In the genomic region with DNA sequence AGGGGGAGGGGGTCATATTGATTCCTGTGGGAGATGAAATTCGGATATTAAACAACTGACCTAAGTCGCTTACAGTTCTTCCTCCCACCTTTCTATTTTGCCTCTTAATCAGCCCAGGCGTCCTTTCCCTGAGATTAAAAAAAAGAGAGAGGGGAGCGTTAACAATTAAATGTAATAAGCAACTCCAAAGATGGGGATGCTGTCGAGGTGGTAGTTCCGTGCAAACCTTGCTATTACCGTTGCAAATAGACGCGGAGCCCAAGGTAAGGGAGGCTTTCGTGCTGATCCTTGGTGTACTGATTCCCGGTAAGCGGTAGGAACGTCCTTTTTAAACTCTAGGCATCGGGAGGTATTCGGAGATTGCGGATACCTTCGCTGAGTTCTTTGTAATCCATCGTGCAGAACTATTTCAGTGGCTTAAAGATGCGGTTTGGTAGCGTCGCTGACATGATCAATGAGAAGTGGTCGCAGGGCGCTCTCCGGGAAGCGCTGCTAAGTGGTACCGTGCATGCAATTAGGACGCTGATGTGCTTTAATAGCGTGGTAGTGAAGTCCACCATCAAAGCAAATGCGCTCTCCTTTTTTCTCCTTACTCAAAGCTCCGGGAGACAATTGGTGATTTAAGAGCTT, we compare ENCODE assay signal across 13 cellular contexts. TPM values are rescaled to one million over a fixed set of nuclear protein-coding genes. Genes with fewer than 3 reads are reported as not detected.
DNase-seq lines count a peak whose midpoint lies in the region; ATAC-seq and TF ChIP-seq lines count a peak whose summit lies in the region.
"Had no signal": no experiment of that assay in that cellular context is flagged by ENCODE, and none has a peak within 500 bp of the region (broad histone marks: within the 10 kb centered on the region; RNA-seq: fewer than 3 reads in every experiment).

No MANE protein-coding gene starts in this region.

- peak; percentile 5 for DNase-seq in SK-N-SH
- peak; percentile 40 for DNase-seq in NCI-H526 treated with DMSO at 0.1 percent for 48 hours (lab: John Stamatoyannopoulos, UW)
- DNase-seq in epithelial cell of proximal tubule (ENCODE audit: low read depth) = no peak
- no peak for DNase-seq in retinal pigment epithelial cell (ENCODE audit: low read depth)
- DNase-seq in GOT3 (lab: John Stamatoyannopoulos, UW) = no peak
- DNase-seq: activated CD8-positive, alpha-beta memory T cell treated with anti-CD3 and anti-CD28 coated beads, Interleukin-2, amount 50 U/mL, for 48 hours; effector CD8-positive, alpha-beta T cell; NCI-H146; sigmoid colon had no signal

- 15% methylated on average over 29 of the region's 30 CpGs for WGBS in SK-N-SH (ENCODE audit: low lambda C conversion rate)

- no peaks in the 10 kb centered on the region for H4K20me1 ChIP-seq in SK-N-SH (ENCODE audit: insufficient read depth)

- TF ChIP-seq CTCF in SK-N-SH (IDR thresholded peaks at IDR 0.05) (no peak), epithelial cell of proximal tubule (conservative IDR thresholded peaks at IDR 0.05; ENCODE audit: low read depth, low read length) (no peak), retinal pigment epithelial cell (conservative IDR thresholded peaks at IDR 0.05; ENCODE audit: low read depth, low read length) (no peak)

- no peak for TF ChIP-seq EP300 in SK-N-SH (IDR thresholded peaks at IDR 0.05; ENCODE audit: borderline replicate concordance in 1 of 2, low read depth in 1 of 2, low read length in 1 of 2)

- no peaks in the 10 kb centered on the region for H3K79me2 ChIP-seq in SK-N-SH (ENCODE audit: insufficient read depth)

- H3K36me3 ChIP-seq in SK-N-SH (replicated peaks in 1 of 2; ENCODE audit: control insufficient read depth in 1 of 2, insufficient read depth in 2 of 2, low read length in 1 of 2) = no peaks in the 10 kb centered on the region
- H3K36me3 ChIP-seq: sigmoid colon had no signal

- no peak for TF ChIP-seq RAD21 in SK-N-SH (IDR thresholded peaks at IDR 0.05; ENCODE audit: low read length)

- no peak overlapping the region for H2AFZ ChIP-seq in SK-N-SH (ENCODE audit: low read depth)

- H3K9me2 ChIP-seq in SK-N-SH = no peaks in the 10 kb centered on the region

- peaks cover 0 to 23% of the 10 kb centered on the region in 2 experiments; a peak in 1 of 4 replicates for H3K4me1 ChIP-seq in SK-N-SH (ENCODE audit: control insufficient read depth in 1 of 2, insufficient read depth in 2 of 2, low read depth in 1 of 2, low read length in 1 of 2)

- H3K27ac ChIP-seq in SK-N-SH (ENCODE audit: low read depth in 2 of 2, low read length in 1 of 2) = no peak overlapping the region
- H3K27ac ChIP-seq: sigmoid colon had no signal

- no peak overlapping the region for H3K4me3 ChIP-seq in SK-N-SH (ENCODE audit: low read depth in 2 of 2, low read length in 1 of 2)
- peak overlapping the region; percentile 62 for H3K4me3 ChIP-seq in epithelial cell of proximal tubule (ENCODE audit: low read depth, low read length)
- peak overlapping the region; percentile 73 for H3K4me3 ChIP-seq in retinal pigment epithelial cell (ENCODE audit: low read length)

- ATAC-seq in SK-N-SH treated with all-trans-retinoic acid at 6 μM for 48 hours (no peak), HG03045 (IDR thresholded peaks at IDR 0.05; ENCODE audit: unreplicated experiment) (no peak), GM21360 (IDR thresholded peaks at IDR 0.05; ENCODE audit: unreplicated experiment) (no peak)
- ATAC-seq: stimulated activated memory B cell treated with anti-CD40 and anti-IgM and Interleukin-4, amounts not matched to agents 10 μg/mL and 1 μg/mL and 100 μg/mL, for 72 hours had no signal

- no peak overlapping the region for H3K9ac ChIP-seq in SK-N-SH

- H3K27me3 ChIP-seq in SK-N-SH (ENCODE audit: insufficient read depth) = peaks cover 60% of the 10 kb centered on the region

- H3K4me2 ChIP-seq in SK-N-SH = no peak overlapping the region

- no peaks in the 10 kb centered on the region for H3K9me3 ChIP-seq in SK-N-SH
- H3K9me3 ChIP-seq: sigmoid colon had no signal

- POLR2A ChIA-PET in SK-N-SH (lab: Yijun Ruan, JAX) = no interaction called here

- H3F3A ChIP-seq in SK-N-SH (replicated peaks; ENCODE audit: insufficient read depth) = no peaks in the 10 kb centered on the region

- CTCF ChIA-PET in SK-N-SH (lab: Yijun Ruan, JAX) = no interaction called here

TF ChIP-seq in SK-N-SH, 30 proteins besides CTCF, POLR2A, EP300 and RAD21:
- no peak for TF ChIP-seq RXRA (IDR thresholded peaks at IDR 0.05; ENCODE audit: borderline replicate concordance, low read depth)
- TF ChIP-seq FOSL2 (IDR thresholded peaks at IDR 0.05; ENCODE audit: borderline replicate concordance, low read depth) = no peak
- TF ChIP-seq SIN3A (IDR thresholded peaks at IDR 0.05; ENCODE audit: borderline replicate concordance, low read depth, low read length) = no peak
- TF ChIP-seq GATA2 (CRISPR knock-in tag; IDR thresholded peaks at IDR 0.05) = no peak
- no peak for TF ChIP-seq TCF12 (IDR thresholded peaks at IDR 0.05)
- TF ChIP-seq EZH2phosphoT487 (IDR thresholded peaks at IDR 0.05; ENCODE audit: borderline replicate concordance, low read depth) = no peak
- no peak for TF ChIP-seq NRF1 (IDR thresholded peaks at IDR 0.05; ENCODE audit: low read depth, low read length)
- TF ChIP-seq, protein P1, sequence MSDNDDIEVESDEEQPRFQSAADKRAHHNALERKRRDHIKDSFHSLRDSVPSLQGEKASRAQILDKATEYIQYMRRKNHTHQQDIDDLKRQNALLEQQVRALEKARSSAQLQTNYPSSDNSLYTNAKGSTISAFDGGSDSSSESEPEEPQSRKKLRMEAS (IDR thresholded peaks at IDR 0.05; ENCODE audit: low read depth) = no peak
- TF ChIP-seq JUND (IDR thresholded peaks at IDR 0.05) = no peak
- TF ChIP-seq, protein P2, sequence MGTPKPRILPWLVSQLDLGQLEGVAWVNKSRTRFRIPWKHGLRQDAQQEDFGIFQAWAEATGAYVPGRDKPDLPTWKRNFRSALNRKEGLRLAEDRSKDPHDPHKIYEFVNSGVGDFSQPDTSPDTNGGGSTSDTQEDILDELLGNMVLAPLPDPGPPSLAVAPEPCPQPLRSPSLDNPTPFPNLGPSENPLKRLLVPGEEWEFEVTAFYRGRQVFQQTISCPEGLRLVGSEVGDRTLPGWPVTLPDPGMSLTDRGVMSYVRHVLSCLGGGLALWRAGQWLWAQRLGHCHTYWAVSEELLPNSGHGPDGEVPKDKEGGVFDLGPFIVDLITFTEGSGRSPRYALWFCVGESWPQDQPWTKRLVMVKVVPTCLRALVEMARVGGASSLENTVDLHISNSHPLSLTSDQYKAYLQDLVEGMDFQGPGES (IDR thresholded peaks at IDR 0.05; ENCODE audit: low read depth, low read length) = no peak
- TF ChIP-seq ELF1 (IDR thresholded peaks at IDR 0.05) = no peak
- TF ChIP-seq FOXM1 (IDR thresholded peaks at IDR 0.05; ENCODE audit: low read depth) = no peak
- no peak for TF ChIP-seq TEAD4 (IDR thresholded peaks at IDR 0.05; ENCODE audit: borderline replicate concordance, insufficient read depth)
- TF ChIP-seq RFX5 (IDR thresholded peaks at IDR 0.05; ENCODE audit: low read length) = no peak
- no peak for TF ChIP-seq POLR2AphosphoS5 (IDR thresholded peaks at IDR 0.05; ENCODE audit: low read depth, low read length)
TF ChIP-seq in SK-N-SH: peak in this region for 0.

TF ChIP-seq in SK-N-SH treated with all-trans-retinoic acid at 6 μM for 48 hours, 23 proteins besides CTCF, POLR2A, EP300 and RAD21:
- TF ChIP-seq, protein P3, sequence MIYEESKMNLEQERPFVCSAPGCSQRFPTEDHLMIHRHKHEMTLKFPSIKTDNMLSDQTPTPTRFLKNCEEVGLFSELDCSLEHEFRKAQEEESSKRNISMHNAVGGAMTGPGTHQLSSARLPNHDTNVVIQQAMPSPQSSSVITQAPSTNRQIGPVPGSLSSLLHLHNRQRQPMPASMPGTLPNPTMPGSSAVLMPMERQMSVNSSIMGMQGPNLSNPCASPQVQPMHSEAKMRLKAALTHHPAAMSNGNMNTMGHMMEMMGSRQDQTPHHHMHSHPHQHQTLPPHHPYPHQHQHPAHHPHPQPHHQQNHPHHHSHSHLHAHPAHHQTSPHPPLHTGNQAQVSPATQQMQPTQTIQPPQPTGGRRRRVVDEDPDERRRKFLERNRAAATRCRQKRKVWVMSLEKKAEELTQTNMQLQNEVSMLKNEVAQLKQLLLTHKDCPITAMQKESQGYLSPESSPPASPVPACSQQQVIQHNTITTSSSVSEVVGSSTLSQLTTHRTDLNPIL (CRISPR knock-in tag; IDR thresholded peaks at IDR 0.05; ENCODE audit: low read depth) = no peak
- TF ChIP-seq OSR1 (CRISPR knock-in tag; IDR thresholded peaks at IDR 0.05) (no peak), ZNF565 (CRISPR knock-in tag; conservative IDR thresholded peaks at IDR 0.05; ENCODE audit: low read depth) (no peak), ISL1 (CRISPR knock-in tag; IDR thresholded peaks at IDR 0.05) (no peak), PPARA (CRISPR knock-in tag; IDR thresholded peaks at IDR 0.05; ENCODE audit: borderline replicate concordance) (no peak)

RNA-seq across cellular contexts. Expression of a gene that starts 3.1 kb away (rescaled TPM):
- polyA plus RNA-seq in SK-N-SH (2012; rRNA removed) = not detected in 2 replicates
- under 0.01 TPM in 2 replicates for polyA plus RNA-seq in SK-N-SH (2012; cell fraction: cytosol; rRNA removed)
- polyA plus RNA-seq in SK-N-SH (2012; cell fraction: nucleus; rRNA removed) = under 0.01 TPM in 2 replicates
- total RNA-seq in epithelial cell of proximal tubule = under 0.01 TPM in 1 of 2 replicates, not detected in the other

Comparison
In these comparisons a context has a peak if more than half of its experiments do, and no peak if none do; other contexts are left out.
1. DNase-seq: peak in SK-N-SH (single experiment) and NCI-H526 treated with DMSO at 0.1 percent for 48 hours (single experiment); none in epithelial cell of proximal tubule (single experiment), retinal pigment epithelial cell (single experiment) and GOT3 (single experiment).
2. H3K4me3 ChIP-seq: peak in epithelial cell of proximal tubule (single experiment) and retinal pigment epithelial cell (single experiment); none in SK-N-SH (0 of 2).